In the genomic region with DNA sequence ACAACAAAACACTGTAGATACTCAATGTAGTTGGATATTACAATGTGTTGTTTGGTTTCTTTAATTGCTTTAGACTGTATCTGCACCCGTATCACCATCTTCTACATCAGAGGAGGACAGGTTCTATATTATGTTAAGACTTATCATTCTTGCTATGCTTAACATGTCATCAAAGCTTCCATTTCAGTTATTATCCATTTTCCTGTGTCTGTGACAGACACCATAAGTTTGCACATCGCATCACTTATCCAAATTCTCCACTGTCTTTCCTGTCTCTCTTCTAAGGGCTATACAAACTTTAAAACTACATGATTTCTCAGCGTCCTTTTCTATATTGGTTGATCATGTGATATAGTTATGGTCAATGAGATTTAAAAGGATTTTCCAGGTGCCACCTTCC, we compare ENCODE assay signal across 3 cellular contexts.
"Had no signal": no experiment of that assay in that cellular context is flagged by ENCODE, and none has a peak within 500 bp of the region (broad histone marks: within the 10 kb centered on the region; RNA-seq: fewer than 3 reads in every experiment).

No MANE protein-coding gene starts in this region.

- H3K4me3 ChIP-seq: GM12878 had no signal

- DNase-seq: GDM1, GF-D8 had no signal
